ENCODE assay signal across 27 cellular contexts in the genomic region with DNA sequence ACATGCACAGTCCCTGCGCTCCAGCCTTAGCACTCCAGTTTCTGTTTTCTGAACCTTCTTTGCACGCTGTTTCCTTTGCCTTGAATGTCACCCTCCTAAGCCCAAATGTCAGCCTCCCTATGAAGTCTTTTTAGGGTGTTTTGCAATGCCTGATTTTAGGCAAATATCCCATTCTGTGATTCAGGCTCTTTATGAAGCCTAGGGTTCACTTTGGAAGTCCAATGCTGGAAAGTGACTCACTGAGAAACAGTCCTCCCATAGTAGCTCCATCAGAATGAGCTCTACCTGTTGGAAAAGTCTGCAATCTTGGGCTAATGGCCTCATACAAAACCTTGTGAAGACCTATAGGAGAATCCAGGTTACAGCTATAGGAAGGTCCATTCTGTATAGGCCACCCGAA. TPM values are rescaled to one million over a fixed set of nuclear protein-coding genes. Genes with fewer than 3 reads are reported as not detected.
"Had no signal": no experiment of that assay in that cellular context is flagged by ENCODE, and none has a peak within 500 bp of the region (broad histone marks: within the 10 kb centered on the region; RNA-seq: fewer than 3 reads in every experiment).

No MANE protein-coding gene starts in this region.

- H3K36me3 Mint-ChIP-seq: activated naive CD4-positive, alpha-beta T cell treated with anti-CD3 and anti-CD28 coated beads, Interleukin-2, amount 50 U/mL, for 72 hours; brain; natural killer cell had no signal

- H3K4me1 ChIP-seq: gastrocnemius medialis, prostate gland, right atrium auricular region, thyroid gland had no signal

- H3K27ac ChIP-seq: gastrocnemius medialis, prostate gland, right atrium auricular region, thyroid gland, upper lobe of right lung had no signal

- H3K4me1 Mint-ChIP-seq: activated CD4-positive, alpha-beta T cell treated with anti-CD3 and anti-CD28 coated beads, Interleukin-2, amount 10 ng/mL, durations not matched to agents 7 days and 5 days; central memory CD8-positive, alpha-beta T cell; natural killer cell had no signal

- H3K9me3 ChIP-seq: gastrocnemius medialis, prostate gland, right atrium auricular region, thyroid gland, upper lobe of right lung had no signal

- H3K36me3 ChIP-seq: gastrocnemius medialis, prostate gland, right atrium auricular region, thyroid gland, upper lobe of right lung had no signal

- H3K27me3 Mint-ChIP-seq: brain had no signal

- ATAC-seq: activated CD4-positive, CD25-positive, alpha-beta regulatory T cell treated with anti-CD3 and anti-CD28 coated beads, Interleukin-2, amount 50 U/mL, for 24 hours; activated CD8-positive, alpha-beta T cell treated with anti-CD3 and anti-CD28 coated beads, Interleukin-2, amount 10 ng/mL, durations not matched to agents 7 days and 5 days; activated naive CD4-positive, alpha-beta T cell treated with anti-CD3 and anti-CD28 coated beads, Interleukin-2, amount 50 U/mL, for 72 hours; effector memory CD8-positive, alpha-beta T cell; esophagus mucosa; gastrocnemius medialis; natural killer cell; T-helper 17 cell; upper lobe of right lung had no signal

- FAIRE-seq: colon, endothelial cell of umbilical vein had no signal

- DNase-seq: activated CD4-positive, alpha-beta T cell treated with anti-CD3 and anti-CD28 coated beads, Interleukin-2, amount 10 ng/mL, durations not matched to agents 7 days and 5 days; activated CD8-positive, alpha-beta T cell treated with anti-CD3 and anti-CD28 coated beads, Interleukin-2, amount 10 ng/mL, durations not matched to agents 7 days and 5 days; activated T-cell treated with anti-CD3 and anti-CD28 coated beads, Interleukin-2, amount 50 U/mL, for 1 hour; aorta; effector memory CD8-positive, alpha-beta T cell; gastrocnemius medialis; head of caudate nucleus; hypothalamus; left cardiac atrium; midbrain; natural killer cell; stimulated activated CD4-positive, alpha-beta T cell treated with anti-CD3 and anti-CD28 coated beads, Interleukin-4, amount 100 ng/mL, for 24 hours; stimulated activated naive CD4-positive, alpha-beta T cell treated with Interleukin-2 at 50 U/mL for 16 hours; SW 1271; T-helper 17 cell; thyroid gland; upper lobe of right lung had no signal

- H3K9me3 Mint-ChIP-seq: activated CD4-positive, alpha-beta T cell treated with anti-CD3 and anti-CD28 coated beads, Interleukin-2, amount 10 ng/mL, durations not matched to agents 7 days and 5 days; activated naive CD4-positive, alpha-beta T cell treated with anti-CD3 and anti-CD28 coated beads, Interleukin-2, amount 50 U/mL, for 72 hours; brain; central memory CD8-positive, alpha-beta T cell; effector memory CD8-positive, alpha-beta T cell; natural killer cell had no signal

- H3K27ac Mint-ChIP-seq: activated CD4-positive, alpha-beta T cell treated with anti-CD3 and anti-CD28 coated beads, Interleukin-2, amount 10 ng/mL, durations not matched to agents 7 days and 5 days; activated CD8-positive, alpha-beta T cell treated with anti-CD3 and anti-CD28 coated beads, Interleukin-2, amount 10 ng/mL, durations not matched to agents 7 days and 5 days; activated naive CD4-positive, alpha-beta T cell treated with anti-CD3 and anti-CD28 coated beads, Interleukin-2, amount 50 U/mL, for 72 hours; brain; effector memory CD8-positive, alpha-beta T cell; natural killer cell; T-helper 17 cell had no signal

- H3K4me3 Mint-ChIP-seq: activated CD4-positive, alpha-beta T cell treated with anti-CD3 and anti-CD28 coated beads, Interleukin-2, amount 10 ng/mL, durations not matched to agents 7 days and 5 days; activated CD8-positive, alpha-beta T cell treated with anti-CD3 and anti-CD28 coated beads, Interleukin-2, amount 10 ng/mL, durations not matched to agents 7 days and 5 days; brain; central memory CD8-positive, alpha-beta T cell; effector memory CD8-positive, alpha-beta T cell; natural killer cell; T-helper 17 cell had no signal

- H3K27me3 ChIP-seq: gastrocnemius medialis, right atrium auricular region, thyroid gland, upper lobe of right lung had no signal

- H3K4me3 ChIP-seq: gastrocnemius medialis, prostate gland, right atrium auricular region, thyroid gland, upper lobe of right lung had no signal

RNA-seq across cellular contexts. Expression of gene LAMB4, which starts 5.3 kb away (rescaled TPM):
- total RNA-seq: activated CD4-positive, alpha-beta T cell treated with anti-CD3 and anti-CD28 coated beads, Interleukin-2, amount 10 ng/mL, durations not matched to agents 7 days and 5 days; activated CD8-positive, alpha-beta T cell treated with anti-CD3 and anti-CD28 coated beads, Interleukin-2, amount 10 ng/mL, durations not matched to agents 7 days and 5 days; activated naive CD4-positive, alpha-beta T cell treated with anti-CD3 and anti-CD28 coated beads, Interleukin-2, amount 50 U/mL, for 72 hours; natural killer cell; right atrium auricular region; subcutaneous adipose tissue; T-helper 17 cell; upper lobe of right lung had no signal
- polyA plus RNA-seq: aorta had no signal
